ENCODE assay signal across 23 cellular contexts in genomic region chr10:54613162-54613561, GRCh38.
DNase-seq lines count a peak whose midpoint lies in the region; ATAC-seq and TF ChIP-seq lines count a peak whose summit lies in the region.
"Had no signal": no experiment of that assay in that cellular context is flagged by ENCODE, and none has a peak within 500 bp of the region (broad histone marks: within the 10 kb centered on the region; RNA-seq: fewer than 3 reads in every experiment).

No MANE protein-coding gene starts in this region.

- H3K36me3 ChIP-seq in BLaER1 treated with 17β-estradiol and CSF1 and Interleukin-3, amounts not matched to agents 10 nM and 100 nM: no peaks in the 10 kb centered on the region
- H3K36me3 ChIP-seq in PC-3 (ENCODE audit: low read depth, low read length) (no peaks in the 10 kb centered on the region), MG63 (no peaks in the 10 kb centered on the region), right atrium auricular region (no peaks in the 10 kb centered on the region)
- H3K36me3 ChIP-seq: gastrocnemius medialis, WERI-Rb-1 had no signal

- H3K4me1 ChIP-seq in BLaER1 treated with 17β-estradiol and CSF1 and Interleukin-3, amounts not matched to agents 10 nM and 100 nM: peaks cover 0 to 41% (median 16%) of the 10 kb centered on the region in 10 experiments; a peak in 14 of 20 replicates
- H3K4me1 ChIP-seq in PC-3 (ENCODE audit: insufficient read depth, low read length): peaks cover 10% of the 10 kb centered on the region
- H3K4me1 ChIP-seq in right atrium auricular region: no peaks in the 10 kb centered on the region
- H3K4me1 ChIP-seq: gastrocnemius medialis had no signal

- CTCF ChIA-PET in PC-3 (lab: Charles Lee): interaction anchor here (1.2 kb wide), 1 partner anchor 188 kb away, joined by 3 read pairs; the partner anchor contains the start of gene PCDH15

- peak overlapping the region in 7 of 11 experiments; percentile 23 to 81 (median 65); a peak in 13 of 22 replicates for H3K4me2 ChIP-seq in BLaER1 treated with 17β-estradiol and CSF1 and Interleukin-3, amounts not matched to agents 10 nM and 100 nM
- peak overlapping the region; percentile 70 for H3K4me2 ChIP-seq in PC-3 (ENCODE audit: low read length)

- H3K9ac ChIP-seq in BLaER1 treated with 17β-estradiol and CSF1 and Interleukin-3, amounts not matched to agents 10 nM and 100 nM: peak overlapping the region in 2 of 11 experiments; percentile 52 to 55; a peak in 4 of 22 replicates
- H3K9ac ChIP-seq in PC-3 (ENCODE audit: low read length): peak overlapping the region; percentile 24; the same call in 1 of the 2 replicates

- no peak for TF ChIP-seq CTCF in PC-3 (conservative IDR thresholded peaks at IDR 0.05; ENCODE audit: low read depth, low read length)
- no peak for TF ChIP-seq CTCF in right atrium auricular region (IDR thresholded peaks at IDR 0.05)

- peak overlapping the region; percentile 65 for H2AFZ ChIP-seq in PC-3 (ENCODE audit: low read length)

- H3K79me2 ChIP-seq in PC-3 (ENCODE audit: low read length): no peaks in the 10 kb centered on the region

- H4K20me1 ChIP-seq in BLaER1 treated with 17β-estradiol and CSF1 and Interleukin-3, amounts not matched to agents 10 nM and 100 nM: no peaks in the 10 kb centered on the region
- H4K20me1 ChIP-seq in PC-3 (ENCODE audit: low read length): no peaks in the 10 kb centered on the region

- H3K4me3 ChIP-seq in BLaER1 treated with 17β-estradiol and CSF1 and Interleukin-3, amounts not matched to agents 10 nM and 100 nM: no peak overlapping the region
- H3K4me3 ChIP-seq in PC-3 (ENCODE audit: low read length): peak overlapping the region; percentile 31
- no peak overlapping the region for H3K4me3 ChIP-seq in MG63
- no peak overlapping the region for H3K4me3 ChIP-seq in right atrium auricular region
- H3K4me3 ChIP-seq: gastrocnemius medialis had no signal

- DNase-seq in PC-3 (peak; percentile 80), dermis microvascular lymphatic vessel endothelial cell (ENCODE audit: low read depth in 2 of 2) (peak; percentile 45 to 66), lung microvascular endothelial cell (ENCODE audit: low read depth in 2 of 2) (peak; percentile 6 to 76), T-helper 2 cell (no peak), MG63 (no peak), HuH-7 (ENCODE audit: low spot score) (no peak), right atrium auricular region (ENCODE audit: low spot score) (no peak)
- DNase-seq: activated CD4-positive, alpha-beta T cell treated with anti-CD3 and anti-CD28 coated beads for 48 hours; anterior cingulate cortex; CD4-positive, alpha-beta T cell; effector memory CD8-positive, alpha-beta T cell; gastrocnemius medialis; midbrain; naive thymus-derived CD4-positive, alpha-beta T cell; NCI-H1105 treated with DMSO at 0.1 percent for 48 hours; NCI-H187 treated with DMSO at 0.1 percent for 48 hours; NCI-H2171 treated with DMSO at 0.1 percent for 48 hours; NCI-H526; OCI-M1; WERI-Rb-1 had no signal

- no peaks in the 10 kb centered on the region for H3K9me2 ChIP-seq in PC-3 (replicated peaks; ENCODE audit: low read length)

- H3K9me3 ChIP-seq in BLaER1 treated with 17β-estradiol and CSF1 and Interleukin-3, amounts not matched to agents 10 nM and 100 nM (replicated peaks in 1 of 11): no peaks in the 10 kb centered on the region
- H3K9me3 ChIP-seq in PC-3 (ENCODE audit: low read length) (no peaks in the 10 kb centered on the region), MG63 (no peaks in the 10 kb centered on the region), right atrium auricular region (no peaks in the 10 kb centered on the region)
- H3K9me3 ChIP-seq: gastrocnemius medialis had no signal

- no TSS peak for BruUV-seq in PC-3 (replicated peaks; lab: Mats Ljungman, UMichigan)

- intact Hi-C loops in PC-3 (cut with micrococcal nuclease): loop anchor here (1.0 to 5.0 kb wide), 2 partner anchors 25 to 189 kb away; partner anchors contain the start of gene PCDH15

- H3K27me3 ChIP-seq in BLaER1 treated with 17β-estradiol and CSF1 and Interleukin-3, amounts not matched to agents 10 nM and 100 nM: no peaks in the 10 kb centered on the region
- H3K27me3 ChIP-seq in PC-3 (ENCODE audit: low read length) (no peaks in the 10 kb centered on the region), MG63 (no peaks in the 10 kb centered on the region), right atrium auricular region (no peaks in the 10 kb centered on the region)
- H3K27me3 ChIP-seq: gastrocnemius medialis had no signal

- H3K27ac ChIP-seq in BLaER1 treated with 17β-estradiol and CSF1 and Interleukin-3, amounts not matched to agents 10 nM and 100 nM: peak overlapping the region in 10 of 11 experiments; percentile 12 to 83 (median 52); a peak in 17 of 22 replicates
- H3K27ac ChIP-seq in PC-3 (ENCODE audit: low read length) (peak overlapping the region; percentile 54), right atrium auricular region (no peak overlapping the region)
- H3K27ac ChIP-seq: gastrocnemius medialis, WERI-Rb-1 had no signal

- ATAC-seq in PC-3: peak; percentile 83
- ATAC-seq: effector memory CD8-positive, alpha-beta T cell; esophagus mucosa; gastrocnemius medialis; naive thymus-derived CD4-positive, alpha-beta T cell; stimulated activated memory B cell treated with anti-CD40 and anti-IgM and Interleukin-4, amounts not matched to agents 10 μg/mL and 1 μg/mL and 100 μg/mL, for 72 hours had no signal

- POLR2A ChIA-PET in PC-3 (lab: Charles Lee; ENCODE audit: unreplicated experiment): no interaction called here

- H3F3A ChIP-seq in PC-3 (ENCODE audit: low read length, unreplicated experiment): no peaks in the 10 kb centered on the region

Comparison
In these comparisons a context has a peak if more than half of its experiments do, and no peak if none do; other contexts are left out.
1. H3K27ac ChIP-seq: peak in BLaER1 treated with 17β-estradiol and CSF1 and Interleukin-3, amounts not matched to agents 10 nM and 100 nM (10 of 11) and PC-3 (single experiment); none in right atrium auricular region (0 of 2).
2. DNase-seq: peak in PC-3 (single experiment), dermis microvascular lymphatic vessel endothelial cell (2 of 2) and lung microvascular endothelial cell (2 of 2); none in T-helper 2 cell (0 of 5), MG63 (single experiment), HuH-7 (single experiment) and right atrium auricular region (single experiment).